Comparison of ENCODE assay signal across 8 cellular contexts in genomic region chr11:8688414-8689362, GRCh38. TPM values are rescaled to one million over a fixed set of nuclear protein-coding genes. Genes with fewer than 3 reads are reported as not detected.
DNase-seq lines count a peak whose midpoint lies in the region; FAIRE-seq and TF ChIP-seq lines count a peak whose summit lies in the region.

No MANE protein-coding gene starts in this region.

- DNase-seq in H54 (ENCODE audit: insufficient read length, low spot score) (peak; percentile 95), LoVo (ENCODE audit: low spot score) (peak; percentile 97), activated gamma-delta T cell (lab: John Stamatoyannopoulos, UW) (peak; percentile 71), fibroblast of villous mesenchyme (ENCODE audit: low read depth) (peak; percentile 97), neural crest cell (ENCODE audit: low read depth, low spot score) (peak; percentile 79), stomach (peak; percentile 95)

- intact Hi-C loops in stomach (cut with DNase I; ENCODE audit: low total_unique reads) = loop anchor here (10.0 kb wide), 1 partner anchor 276 kb away; the partner anchor contains the start of gene TMEM9B

- H3K9me3 Mint-ChIP-seq in neural crest cell = no peaks in the 10 kb centered on the region

- H3K27me3 ChIP-seq in stomach = no peaks in the 10 kb centered on the region

- H3K9ac ChIP-seq in ES-I3 (ENCODE audit: low read depth, low read length) = peak overlapping the region; percentile 73

- peaks cover 6% of the 10 kb centered on the region for H3K27me3 Mint-ChIP-seq in neural crest cell (ENCODE audit: low read depth)

- H3K4me3 ChIP-seq in fibroblast of villous mesenchyme (ENCODE audit: low read depth, low read length) (peak overlapping the region; percentile 71), stomach (peak overlapping the region; percentile 52 to 56 (median 54))

- H3K27ac Mint-ChIP-seq in neural crest cell (ENCODE audit: unreplicated experiment) = peak overlapping the region; percentile 96

- peaks cover 30% of the 10 kb centered on the region for H3K36me3 Mint-ChIP-seq in neural crest cell (ENCODE audit: low read depth)

- TF ChIP-seq EP300 in stomach (IDR thresholded peaks at IDR 0.05) = no peak

- H3K27ac ChIP-seq in stomach = peak overlapping the region; percentile 85 to 95 (median 90)

- TF ChIP-seq CTCF in fibroblast of villous mesenchyme (IDR thresholded peaks at IDR 0.05; ENCODE audit: insufficient read depth, low read depth, low read length) = no peak
- no peak for TF ChIP-seq CTCF in neural crest cell (conservative IDR thresholded peaks at IDR 0.05)
- TF ChIP-seq CTCF in stomach (IDR thresholded peaks at IDR 0.05) = peak in 1 of 7 experiments; percentile 7

- H3K9me3 ChIP-seq in ES-I3 (ENCODE audit: control insufficient read depth, insufficient read depth, low read length) (no peaks in the 10 kb centered on the region), stomach (no peaks in the 10 kb centered on the region)

- FAIRE-seq in H54 (lab: Jason Lieb, UNC) = peak; percentile 66

- H3K4me1 ChIP-seq in ES-I3 (ENCODE audit: insufficient read depth, low read length) (peaks cover 14% of the 10 kb centered on the region), stomach (peaks cover 26 to 57% (median 44%) of the 10 kb centered on the region in 4 donors)

- peak overlapping the region; percentile 92 for H3K4me3 Mint-ChIP-seq in neural crest cell

- TF ChIP-seq POLR2A in H54 (IDR thresholded peaks at IDR 0.05; ENCODE audit: low read depth, low read length) (peak; percentile 82), Raji (IDR thresholded peaks at IDR 0.05; ENCODE audit: insufficient read depth, low read depth, low read length) (peak; percentile 95), stomach (IDR thresholded peaks at IDR 0.05) (peak in 2 of 4 donors; percentile 37 to 38)

- H3K4me1 Mint-ChIP-seq in neural crest cell = peaks cover 47% of the 10 kb centered on the region

- 1 to 3% (median 1%) methylated on average over 21 to 56 of the region's 56 CpGs for WGBS in stomach, 5 donors

- H3K36me3 ChIP-seq in ES-I3 (ENCODE audit: insufficient read depth, low read length) (peaks cover 29% of the 10 kb centered on the region), stomach (peaks cover 52 to 71% (median 64%) of the 10 kb centered on the region in 4 donors)

RNA-seq across cellular contexts. Expression of gene RPL27A, which starts 6.1 kb away (rescaled TPM):
- total RNA-seq in fibroblast of villous mesenchyme (673 and 687 TPM in 2 replicates), neural crest cell (711 and 720 TPM in 2 replicates), stomach (1,000 to 10,000 TPM in 1 of 5 donors, 100 to 1,000 TPM in 4; 138 to 1,118 (median 938) TPM)
- 1,000 to 10,000 TPM; 3,539 to 4,507 (median 3,746) TPM for polyA plus RNA-seq in stomach

RNA-seq across cellular contexts. Expression of gene TRIM66, which starts 6.2 kb away (rescaled TPM):
- total RNA-seq in fibroblast of villous mesenchyme = 4.3 and 6.4 TPM in 2 replicates
- 6.5 and 10.2 TPM in 2 replicates for total RNA-seq in neural crest cell
- 1 to 10 TPM; 2.3 to 8.7 (median 7.0) TPM for total RNA-seq in stomach
- 1 to 10 TPM in 2 of 3 donors, under 1 TPM in 1; 0.76 to 1.9 (median 1.2) TPM for polyA plus RNA-seq in stomach

Comparison
In these comparisons a context has a peak if more than half of its experiments do, and no peak if none do; other contexts are left out.
1. Peak in every context shown above with its lines: DNase-seq, H3K4me3 ChIP-seq and H3K27ac ChIP-seq.